Comparison of ENCODE assay signal across 17 cellular contexts in genomic region chr20:38197217-38198008, GRCh38. TPM values are rescaled to one million over a fixed set of nuclear protein-coding genes. Genes with fewer than 3 reads are reported as not detected.
DNase-seq lines count a peak whose midpoint lies in the region; ATAC-seq and TF ChIP-seq lines count a peak whose summit lies in the region.
"Had no signal": no experiment of that assay in that cellular context is flagged by ENCODE, and none has a peak within 500 bp of the region (broad histone marks: within the 10 kb centered on the region; RNA-seq: fewer than 3 reads in every experiment).

No MANE protein-coding gene starts in this region.

- no peak overlapping the region for H3K4me3 ChIP-seq in fibroblast of pulmonary artery (replicated peaks; ENCODE audit: low read depth, low read length)
- H3K4me3 ChIP-seq in smooth muscle cell = no peak overlapping the region

- H3K9me3 ChIP-seq in smooth muscle cell (replicated peaks; ENCODE audit: low read depth) = no peaks in the 10 kb centered on the region

- no peaks in the 10 kb centered on the region for H3K36me3 ChIP-seq in smooth muscle cell (ENCODE audit: low read depth)

- peak overlapping the region; percentile 32 for H3K27ac ChIP-seq in smooth muscle cell (ENCODE audit: low read depth)
- H3K27ac ChIP-seq: C4-2B had no signal

- H2AFZ ChIP-seq in smooth muscle cell (ENCODE audit: low read depth) = no peak overlapping the region

- no peaks in the 10 kb centered on the region for H3K79me2 ChIP-seq in smooth muscle cell (ENCODE audit: low read depth)

- H3F3A ChIP-seq in smooth muscle cell (ENCODE audit: low read depth) = peaks cover 7% of the 10 kb centered on the region

- TF ChIP-seq CTCF in fibroblast of pulmonary artery (IDR thresholded peaks at IDR 0.05; ENCODE audit: low read length, missing control alignments) = no peak
- no peak for TF ChIP-seq CTCF in smooth muscle cell (IDR thresholded peaks at IDR 0.05; ENCODE audit: borderline replicate concordance, insufficient read depth, poor library complexity, severe bottlenecking)

- peak; percentile 34 for DNase-seq in activated effector memory CD4-positive, alpha-beta T cell treated with anti-CD3 and anti-CD28 coated beads, Interleukin-2, amount 50 U/mL, for 16 hours
- no peak for DNase-seq in activated effector memory CD4-positive, alpha-beta T cell treated with Interleukin-2 at 50 U/mL for 16 hours
- DNase-seq in NCI-H226 (peak; percentile 24), fibroblast of pulmonary artery (ENCODE audit: low read depth) (peak; percentile 30), smooth muscle cell (lab: John Stamatoyannopoulos, UW; ENCODE audit: unreplicated experiment) (no peak), DMS79 (lab: John Stamatoyannopoulos, UW) (no peak)
- DNase-seq: 8988T; activated naive CD4-positive, alpha-beta T cell treated with anti-CD3 and anti-CD28 coated beads, Interleukin-2, amount 10 ng/mL, durations not matched to agents 7 days and 5 days; activated T-cell treated with anti-CD3 and anti-CD28 coated beads for 4 hours; immature natural killer cell; NCI-H2029; NCI-H446 treated with DMSO at 0.1 percent for 48 hours; nephron progenitor cell; stimulated activated CD4-positive, alpha-beta T cell treated with anti-CD3 and anti-CD28 coated beads, Interleukin-12 subunit alpha, Interleukin-12 subunit beta, amount 100 ng/mL, for 4 hours had no signal

- no peak overlapping the region for H3K9ac ChIP-seq in smooth muscle cell (ENCODE audit: low read depth)

- H3K27me3 ChIP-seq in smooth muscle cell (ENCODE audit: low read depth) = no peaks in the 10 kb centered on the region

- no peaks in the 10 kb centered on the region for H4K20me1 ChIP-seq in smooth muscle cell (ENCODE audit: low read depth)

- no peak for ATAC-seq in GM21423 (IDR thresholded peaks at IDR 0.05; ENCODE audit: unreplicated experiment)
- no peak for ATAC-seq in GM21381 (IDR thresholded peaks at IDR 0.05; ENCODE audit: unreplicated experiment)

- 89% methylated on average over 6 of the region's 6 CpGs for WGBS in smooth muscle cell (ENCODE audit: low lambda C conversion rate)

- no peaks in the 10 kb centered on the region for H3K4me1 ChIP-seq in smooth muscle cell (ENCODE audit: low read depth)

- H3K4me2 ChIP-seq in smooth muscle cell = no peak overlapping the region

RNA-seq across cellular contexts. Expression of gene TGM2, which starts 32.3 kb away (rescaled TPM):
- total RNA-seq in smooth muscle cell = 53.6 and 72.0 TPM in 2 replicates
- 41.7 and 85.6 TPM in 2 replicates for polyA plus RNA-seq in smooth muscle cell
- polyA plus RNA-seq: immature natural killer cell had no signal

Comparison
In these comparisons a context has a peak if more than half of its experiments do, and no peak if none do; other contexts are left out.
1. DNase-seq: peak in activated effector memory CD4-positive, alpha-beta T cell treated with anti-CD3 and anti-CD28 coated beads, Interleukin-2, amount 50 U/mL, for 16 hours (single experiment), NCI-H226 (single experiment) and fibroblast of pulmonary artery (single experiment); none in activated effector memory CD4-positive, alpha-beta T cell treated with Interleukin-2 at 50 U/mL for 16 hours (single experiment), smooth muscle cell (single experiment) and DMS79 (single experiment).